In genomic region chr13:31037351-31037750, GRCh38 we compare ENCODE assay signal across 27 cellular contexts.
"Had no signal": no experiment of that assay in that cellular context is flagged by ENCODE, and none has a peak within 500 bp of the region (broad histone marks: within the 10 kb centered on the region; RNA-seq: fewer than 3 reads in every experiment).

No MANE protein-coding gene starts in this region.

- H3K27ac ChIP-seq: body of pancreas, SJCRH30, SK-N-MC, WERI-Rb-1 had no signal

- H3K9me3 Mint-ChIP-seq: activated CD4-positive, alpha-beta memory T cell treated with anti-CD3 and anti-CD28 coated beads, Interleukin-2, amount 10 ng/mL, durations not matched to agents 7 days and 5 days; activated naive CD4-positive, alpha-beta T cell treated with anti-CD3 and anti-CD28 coated beads, Interleukin-2, amount 50 U/mL, for 24 hours; activated naive CD8-positive, alpha-beta T cell treated with anti-CD3 and anti-CD28 coated beads, Interleukin-2, amount 10 ng/mL, durations not matched to agents 7 days and 5 days; activated T-cell treated with anti-CD3 and anti-CD28 coated beads, Interleukin-2, amount 50 U/mL, for 24 hours; activated T-helper 2 cell treated with anti-CD3 and anti-CD28 coated beads, Interferon-gamma antibody, Interleukin-2, Interleukin-4, amounts not matched to agents 10 μg/mL and 5 μg/mL and 100 μg/mL, durations not matched to agents 14 hours and 24 hours and 36 hours; central memory CD8-positive, alpha-beta T cell had no signal

- H3K36me3 Mint-ChIP-seq: activated naive CD4-positive, alpha-beta T cell treated with anti-CD3 and anti-CD28 coated beads, Interleukin-2, amount 50 U/mL, for 24 hours had no signal

- H3K27ac Mint-ChIP-seq: activated CD4-positive, alpha-beta memory T cell treated with anti-CD3 and anti-CD28 coated beads, Interleukin-2, amount 10 ng/mL, durations not matched to agents 7 days and 5 days; activated naive CD4-positive, alpha-beta T cell treated with anti-CD3 and anti-CD28 coated beads, Interleukin-2, amount 50 U/mL, for 24 hours; activated naive CD8-positive, alpha-beta T cell treated with anti-CD3 and anti-CD28 coated beads, Interleukin-2, amount 10 ng/mL, durations not matched to agents 7 days and 5 days; activated T-cell treated with anti-CD3 and anti-CD28 coated beads, Interleukin-2, amount 50 U/mL, for 24 hours; activated T-helper 2 cell treated with anti-CD3 and anti-CD28 coated beads, Interferon-gamma antibody, Interleukin-2, Interleukin-4, amounts not matched to agents 10 μg/mL and 5 μg/mL and 100 μg/mL, durations not matched to agents 14 hours and 24 hours and 36 hours had no signal

- ATAC-seq: body of pancreas, Panc1 had no signal

- H3K27me3 Mint-ChIP-seq: activated naive CD4-positive, alpha-beta T cell treated with anti-CD3 and anti-CD28 coated beads, Interleukin-2, amount 50 U/mL, for 24 hours had no signal

- H3K4me3 Mint-ChIP-seq: activated CD4-positive, alpha-beta memory T cell treated with anti-CD3 and anti-CD28 coated beads, Interleukin-2, amount 10 ng/mL, durations not matched to agents 7 days and 5 days; activated naive CD4-positive, alpha-beta T cell treated with anti-CD3 and anti-CD28 coated beads, Interleukin-2, amount 50 U/mL, for 24 hours; activated naive CD8-positive, alpha-beta T cell treated with anti-CD3 and anti-CD28 coated beads, Interleukin-2, amount 10 ng/mL, durations not matched to agents 7 days and 5 days; activated T-cell treated with anti-CD3 and anti-CD28 coated beads, Interleukin-2, amount 50 U/mL, for 24 hours; central memory CD8-positive, alpha-beta T cell had no signal

- DNase-seq: activated CD4-positive, alpha-beta memory T cell treated with anti-CD3 and anti-CD28 coated beads, Interleukin-2, amount 10 ng/mL, durations not matched to agents 7 days and 5 days; activated CD4-positive, alpha-beta T cell treated with anti-CD3 and anti-CD28 coated beads for 1 hour; activated CD4-positive, alpha-beta T cell treated with anti-CD3 and anti-CD28 coated beads for 48 hours; activated CD4-positive, CD25-positive, alpha-beta regulatory T cell; activated gamma-delta T cell; activated naive CD4-positive, alpha-beta T cell treated with Interleukin-2 at 50 U/mL for 16 hours; activated naive CD8-positive, alpha-beta T cell treated with anti-CD3 and anti-CD28 coated beads, Interleukin-2, amount 10 ng/mL, durations not matched to agents 7 days and 5 days; activated T-cell treated with anti-CD3 and anti-CD28 coated beads, Interleukin-2, amount 50 U/mL, for 24 hours; amygdala; body of pancreas; KG1; MM.1S; NCI-H1105; NCI-H1417 treated with DMSO at 0.1 percent for 48 hours; NCI-H1694; NCI-H1930; NCI-H2081 treated with DMSO at 0.1 percent for 48 hours; NCI-H524 treated with DMSO at 0.1 percent for 48 hours; SHP77; SJCRH30; T1000; WERI-Rb-1 had no signal
